In genomic region chr3:9302425-9303181, GRCh38 we compare ENCODE assay signal across 8 cellular contexts. TPM values are rescaled to one million over a fixed set of nuclear protein-coding genes. Genes with fewer than 3 reads are reported as not detected.
A peak's percentile ranks its signal among the peaks of the same experiment; 100 is the strongest.
DNase-seq lines count a peak whose midpoint lies in the region; ATAC-seq and TF ChIP-seq lines count a peak whose summit lies in the region.

No MANE protein-coding gene starts in this region.

- WGBS in liver, result 20% methylated on average over 24 of the region's 24 CpGs

- H3K4me3 ChIP-seq in ACC112 (ENCODE audit: low read depth, low read length) (peak overlapping the region; percentile 39), dorsolateral prefrontal cortex (peak overlapping the region; percentile 20 to 71 (median 52)), liver (ENCODE audit: low read depth in 1 of 3, low read length in 3 of 3) (no peak overlapping the region)

- ATAC-seq in GM18861 (IDR thresholded peaks at IDR 0.05; ENCODE audit: unreplicated experiment) (peak; percentile 67), HG03139 (IDR thresholded peaks at IDR 0.05; ENCODE audit: unreplicated experiment) (peak; percentile 87)

- H3K27ac ChIP-seq in ACC112 (ENCODE audit: low read depth, low read length) (no peak overlapping the region), dorsolateral prefrontal cortex (peak overlapping the region in 34 of 59 donors; percentile 5 to 82 (median 46)), liver (ENCODE audit: low read depth in 1 of 2, low read length in 2 of 2) (no peak overlapping the region)

- H3K4me1 ChIP-seq in ACC112 (ENCODE audit: control insufficient read depth, insufficient read depth, low read length, unreplicated experiment) (no peaks in the 10 kb centered on the region), liver (ENCODE audit: control insufficient read depth in 4 of 4, insufficient read depth in 4 of 4, low read length in 3 of 4) (peaks cover 0 to 4% (median 1%) of the 10 kb centered on the region in 4 donors)

- H2AFZ ChIP-seq in ACC112 (ENCODE audit: low read length, unreplicated experiment), result no peak overlapping the region

- H3K36me3 ChIP-seq in ACC112 (ENCODE audit: insufficient read depth, low read length), result no peaks in the 10 kb centered on the region
- H3K36me3 ChIP-seq in liver (ENCODE audit: control insufficient read depth in 4 of 4, insufficient read depth in 3 of 4, low read depth in 1 of 4, low read length in 3 of 4), result no peaks in the 10 kb centered on the region

- H3K27me3 ChIP-seq in ACC112 (ENCODE audit: insufficient read depth, low read length), result peaks cover 11% of the 10 kb centered on the region; the same call in 1 of the 2 replicates
- H3K27me3 ChIP-seq in dorsolateral prefrontal cortex, result no peaks in the 10 kb centered on the region
- H3K27me3 ChIP-seq in liver (ENCODE audit: control insufficient read depth in 4 of 4, insufficient read depth in 4 of 4, low read length in 3 of 4), result no peaks in the 10 kb centered on the region

- H3K79me2 ChIP-seq in ACC112 (ENCODE audit: control insufficient read depth, insufficient read depth, low read length, unreplicated experiment), result no peaks in the 10 kb centered on the region

- DNase-seq in NCI-H524 treated with DMSO at 0.1 percent for 48 hours (lab: John Stamatoyannopoulos, UW) (peak; percentile 58), dorsolateral prefrontal cortex (peak; percentile 74 to 91 (median 84))
- peak; percentile 74 to 80 for DNase-seq in activated CD4-positive, alpha-beta T cell treated with anti-CD3 and anti-CD28 coated beads, Interleukin-2, amount 50 U/mL, for 48 hours
- DNase-seq in stimulated activated CD4-positive, alpha-beta T cell treated with anti-CD3 and anti-CD28 coated beads, Interleukin-4, amount 100 ng/mL, for 24 hours, result peak; percentile 78

- no peaks in the 10 kb centered on the region for H3K9me3 ChIP-seq in liver (ENCODE audit: control insufficient read depth in 4 of 4, low read length in 3 of 4)

- TF ChIP-seq CTCF in dorsolateral prefrontal cortex (IDR thresholded peaks at IDR 0.05 in 54 of 56, conservative IDR thresholded peaks at IDR 0.05 in 2 of 56; ENCODE audit: low read depth in 1 of 56, partially characterized antibody in 56 of 56) (peak; percentile 77 to 99 (median 95)), liver (IDR thresholded peaks at IDR 0.05; ENCODE audit: low read depth, low read length, missing input control) (peak; percentile 80)

- peak; percentile 94 for TF ChIP-seq RAD21 in liver (IDR thresholded peaks at IDR 0.05)

- intact Hi-C loops in dorsolateral prefrontal cortex (cut with DNase I), result loop anchor here (2.0 to 5.0 kb wide), 7 partner anchors 50 to 332 kb away; no protein-coding TSS in a partner anchor

- no peak overlapping the region for H3K9ac ChIP-seq in liver (ENCODE audit: low read depth in 1 of 2, low read length in 2 of 2)

TF ChIP-seq in liver, 16 proteins besides CTCF, POLR2A, EP300 and RAD21:
- TF ChIP-seq NR2F2 (IDR thresholded peaks at IDR 0.05), result no peak

RNA-seq across cellular contexts. Expression of gene SRGAP3, which starts 53.2 kb away (rescaled TPM):
- total RNA-seq in dorsolateral prefrontal cortex, result 100 to 1,000 TPM in 114 of 120 experiments, 10 to 100 TPM in 6; 93.9 to 187 (median 139) TPM
- 1 to 10 TPM; 1.8 to 4.2 TPM for total RNA-seq in liver
- polyA plus RNA-seq in liver, result 1 to 10 TPM in 1 of 2 donors, under 1 TPM in 1; 0.61 to 1.4 TPM

Comparison
In these comparisons a context has a peak if more than half of its experiments do, and no peak if none do; other contexts are left out.
1. H3K27ac ChIP-seq: peak in dorsolateral prefrontal cortex (34 of 59); none in ACC112 (single experiment) and liver (0 of 2).
2. H3K4me3 ChIP-seq: peak in ACC112 (single experiment) and dorsolateral prefrontal cortex (59 of 59); none in liver (0 of 3).
3. RNA of gene SRGAP3, which starts 53.2 kb away (total RNA-seq): 93.9 to 187 TPM in dorsolateral prefrontal cortex; 1.8 to 4.2 TPM in liver; every median in the first group is over 10 times any median in the second.
4. Peak in every context shown above with its lines, with median percentiles within 50 percentile points of each other: DNase-seq.